Comparison of ENCODE assay signal across 26 cellular contexts in genomic region chr16:89179148-89179484, GRCh38. TPM values are rescaled to one million over a fixed set of nuclear protein-coding genes. Genes with fewer than 3 reads are reported as not detected.
DNase-seq lines count a peak whose midpoint lies in the region; ATAC-seq, FAIRE-seq and TF ChIP-seq lines count a peak whose summit lies in the region.
"Had no signal": no experiment of that assay in that cellular context is flagged by ENCODE, and none has a peak within 500 bp of the region (broad histone marks: within the 10 kb centered on the region; RNA-seq: fewer than 3 reads in every experiment).

No MANE protein-coding gene starts in this region.

- TF ChIP-seq POLR2A in HepG2 (IDR thresholded peaks at IDR 0.05; ENCODE audit: insufficient read depth in 1 of 2, low read depth in 2 of 2, low read length in 2 of 2) (no peak), right lobe of liver (IDR thresholded peaks at IDR 0.05) (no peak)

- BruUV-seq in HepG2 (replicated peaks; lab: Mats Ljungman, UMichigan): no TSS peak

- H3K14ac ChIP-seq in neuronal stem cell (ENCODE audit: low read length): peak overlapping the region; percentile 56

- H3K4me2 ChIP-seq in HepG2 (ENCODE audit: low read depth, low read length) (no peak overlapping the region), neuronal stem cell (ENCODE audit: insufficient read depth, low read length, poor library complexity, severe bottlenecking) (no peak overlapping the region)

- peak overlapping the region; percentile 64 for H3K18ac ChIP-seq in neuronal stem cell (ENCODE audit: low read length)

- peak overlapping the region; percentile 26 for H2BK15ac ChIP-seq in neuronal stem cell (ENCODE audit: low read length)

- H3K27ac ChIP-seq in HepG2 (ENCODE audit: extremely low read length, insufficient read depth, low read length): no peak overlapping the region
- no peak overlapping the region for H3K27ac ChIP-seq in right lobe of liver
- no peak overlapping the region for H3K27ac ChIP-seq in HEK293 (ENCODE audit: extremely low read depth, low read depth, low read length)
- H3K27ac ChIP-seq in neuronal stem cell (replicated peaks; ENCODE audit: low read length): no peak overlapping the region
- H3K27ac ChIP-seq: BLaER1 treated with 17β-estradiol and CSF1 and Interleukin-3, amounts not matched to agents 10 nM and 100 nM; C4-2B had no signal

- H3K4ac ChIP-seq in neuronal stem cell (ENCODE audit: low read length): no peak overlapping the region

- no peak for TF ChIP-seq CTCF in HepG2 (CRISPR knock-in tag; IDR thresholded peaks at IDR 0.05)
- no peak for TF ChIP-seq CTCF in right lobe of liver (IDR thresholded peaks at IDR 0.05)
- no peak for TF ChIP-seq CTCF in HEK293 (tag by site-specific recombination; IDR thresholded peaks at IDR 0.05)

- H2AK5ac ChIP-seq in neuronal stem cell (ENCODE audit: low read depth, low read length): peak overlapping the region; percentile 75

- TF ChIP-seq RAD21 in HepG2 (CRISPR knock-in tag; IDR thresholded peaks at IDR 0.05): no peak

- CTCF ChIA-PET in HepG2 (lab: Yijun Ruan, JAX; ENCODE audit: low intra/inter-chr PET ratio, low total read pairs): no interaction called here
- CTCF ChIA-PET in HEK293 (lab: Yijun Ruan, JAX): no interaction called here

- FAIRE-seq in HepG2 (lab: Jason Lieb, UNC): no peak
- FAIRE-seq: A204.1, GM12878, GM12892, GM18507 had no signal

- no peak overlapping the region for H2BK5ac ChIP-seq in neuronal stem cell (ENCODE audit: low read length)

- no peak for TF ChIP-seq EP300 in HepG2 (IDR thresholded peaks at IDR 0.05; ENCODE audit: low read depth in 2 of 2, low read length in 2 of 2)
- no peak for TF ChIP-seq EP300 in HepG2 (CRISPR knock-in tag; IDR thresholded peaks at IDR 0.05; ENCODE audit: borderline replicate concordance)

- H3K9ac ChIP-seq in HepG2 (ENCODE audit: insufficient read depth, low read depth, low read length) (no peak overlapping the region), neuronal stem cell (ENCODE audit: low read depth, low read length, poor library complexity) (no peak overlapping the region)
- H3K9ac ChIP-seq: BLaER1 treated with 17β-estradiol and CSF1 and Interleukin-3, amounts not matched to agents 10 nM and 100 nM had no signal

- no peak overlapping the region for H4K91ac ChIP-seq in neuronal stem cell (ENCODE audit: low read depth, low read length, poor library complexity)

- peak overlapping the region; percentile 65 for H4K8ac ChIP-seq in neuronal stem cell (ENCODE audit: low read depth, low read length)

- no peak overlapping the region for H3K4me3 ChIP-seq in HepG2 (replicated peaks in 1 of 3; ENCODE audit: insufficient read depth in 1 of 3, low read depth in 2 of 3, low read length in 3 of 3)
- H3K4me3 ChIP-seq in right lobe of liver: no peak overlapping the region
- no peak overlapping the region for H3K4me3 ChIP-seq in HEK293 (ENCODE audit: low read depth, low read length)
- no peak overlapping the region for H3K4me3 ChIP-seq in neuronal stem cell (ENCODE audit: low read length in 2 of 2)
- H3K4me3 ChIP-seq: BLaER1 treated with 17β-estradiol and CSF1 and Interleukin-3, amounts not matched to agents 10 nM and 100 nM; GM12878 had no signal

- no peak overlapping the region for H2AFZ ChIP-seq in HepG2 (ENCODE audit: low read length)
- H2AFZ ChIP-seq in neuronal stem cell (ENCODE audit: low read length): no peak overlapping the region

- in situ Hi-C loops in HepG2 (cut with HindIII; ENCODE audit: extremely low pct_ligation_motif_present, low pct_unique_long_range_greater_than_20kb): no loop called here

- no peak for DNase-seq in HepG2 (ENCODE audit: low spot score)
- no peak for DNase-seq in right lobe of liver
- peak; percentile 0 for DNase-seq in cerebellar cortex (ENCODE audit: low spot score)
- no peak for DNase-seq in neuronal stem cell (ENCODE audit: low spot score)
- no peak for DNase-seq in H4 (ENCODE audit: low spot score)
- DNase-seq in activated T-cell treated with anti-CD3 and anti-CD28 coated beads, Interleukin-2, amount 50 U/mL, for 48 hours: no peak
- DNase-seq: 8988T; ACHN; BE2C; CD4-positive, alpha-beta T cell; CD8-positive, alpha-beta T cell; DMS 273 treated with DMSO at 0.1 percent for 48 hours; DMS153; DMS79; DND-41; EL; GDM1 had no signal

- POLR2A ChIA-PET in HepG2 (lab: Yijun Ruan, JAX) (no interaction called here), HEK293 (lab: Yijun Ruan, JAX) (no interaction called here)

- no peaks in the 10 kb centered on the region for H3K79me1 ChIP-seq in neuronal stem cell (ENCODE audit: low read depth, low read length)

- peak overlapping the region; percentile 73 for H2BK12ac ChIP-seq in neuronal stem cell (ENCODE audit: low read length)

- H3K9me3 ChIP-seq in HepG2 (ENCODE audit: low read length) (no peaks in the 10 kb centered on the region), right lobe of liver (no peaks in the 10 kb centered on the region), HEK293 (ENCODE audit: control insufficient read depth, insufficient read depth, low read depth, low read length) (no peaks in the 10 kb centered on the region), neuronal stem cell (replicated peaks in 1 of 2; ENCODE audit: control insufficient read depth in 2 of 2, insufficient read depth in 1 of 2, low read depth in 1 of 2, low read length in 2 of 2) (no peaks in the 10 kb centered on the region)
- H3K9me3 ChIP-seq: BE2C; BLaER1 treated with 17β-estradiol and CSF1 and Interleukin-3, amounts not matched to agents 10 nM and 100 nM had no signal

- no peak for ATAC-seq in HepG2
- ATAC-seq in right lobe of liver: no peak
- no peak for ATAC-seq in GM21360 (IDR thresholded peaks at IDR 0.05; ENCODE audit: unreplicated experiment)
- ATAC-seq: CD8-positive, alpha-beta T cell; GM12878 had no signal

- 33% methylated on average over 13 of the region's 19 CpGs for WGBS in HepG2 (ENCODE audit: low lambda C conversion rate)
- WGBS in right lobe of liver (ENCODE audit: insufficient coverage, low coverage, low lambda C conversion rate, missing lambda C conversion rate): no CpG with 5 or more reads among the region's 19 CpGs
- WGBS in neuronal stem cell (ENCODE audit: extremely low coverage in 2 of 2, insufficient read length in 2 of 2, insufficient replicate concordance in 1 of 2), 2 donors: no CpG with 5 or more reads among the region's 19 CpGs

- no peaks in the 10 kb centered on the region for H3K79me2 ChIP-seq in HepG2 (ENCODE audit: insufficient read depth, low read length)

- H4K20me1 ChIP-seq in HepG2 (ENCODE audit: insufficient read depth, low read length): peaks cover 4% of the 10 kb centered on the region; the same call in 1 of the 2 replicates

- H3K27me3 ChIP-seq in HepG2 (ENCODE audit: control insufficient read depth in 1 of 2, insufficient read depth in 2 of 2, low read length in 2 of 2) (peaks cover 57 to 83% of the 10 kb centered on the region in 2 experiments), right lobe of liver (no peaks in the 10 kb centered on the region), neuronal stem cell (ENCODE audit: control insufficient read depth in 3 of 3, insufficient read depth in 3 of 3, low read depth in 1 of 3, low read length in 3 of 3) (peaks cover 0 to 54% (median 5%) of the 10 kb centered on the region in 3 experiments)

- intact Hi-C loops in HepG2 (cut with micrococcal nuclease; ENCODE audit: unreplicated experiment): no loop called here
- intact Hi-C loops in right lobe of liver (cut with DNase I): no loop called here

- peak overlapping the region; percentile 47 for H2BK120ac ChIP-seq in neuronal stem cell (ENCODE audit: low read depth, low read length)

- H3K36me3 ChIP-seq in HepG2 (replicated peaks in 1 of 2; ENCODE audit: control insufficient read depth in 1 of 2, insufficient read depth in 2 of 2, low read length in 2 of 2): no peaks in the 10 kb centered on the region
- H3K36me3 ChIP-seq in right lobe of liver: no peaks in the 10 kb centered on the region
- no peaks in the 10 kb centered on the region for H3K36me3 ChIP-seq in HEK293 (ENCODE audit: control insufficient read depth in 2 of 2, insufficient read depth in 1 of 2, low read length in 2 of 2)
- no peaks in the 10 kb centered on the region for H3K36me3 ChIP-seq in neuronal stem cell (replicated peaks in 1 of 2; ENCODE audit: control insufficient read depth in 2 of 2, insufficient read depth in 2 of 2, low read length in 2 of 2)
- H3K36me3 ChIP-seq: BE2C; BLaER1 treated with 17β-estradiol and CSF1 and Interleukin-3, amounts not matched to agents 10 nM and 100 nM had no signal

- no peak overlapping the region for H3K23ac ChIP-seq in neuronal stem cell (ENCODE audit: low read depth, low read length, poor library complexity)

- H3K4me1 ChIP-seq in HepG2 (ENCODE audit: insufficient read depth, low read length): peaks cover 32% of the 10 kb centered on the region
- no peaks in the 10 kb centered on the region for H3K4me1 ChIP-seq in right lobe of liver
- no peaks in the 10 kb centered on the region for H3K4me1 ChIP-seq in HEK293 (ENCODE audit: control insufficient read depth, insufficient read depth, low read length)
- H3K4me1 ChIP-seq in neuronal stem cell (ENCODE audit: control insufficient read depth in 2 of 2, insufficient read depth in 1 of 2, low read depth in 1 of 2, low read length in 2 of 2): peaks cover 0 to 2% of the 10 kb centered on the region in 2 donors
- H3K4me1 ChIP-seq: BE2C had no signal

RNA-seq across cellular contexts. Expression of gene CDH15, which starts 7.6 kb away (rescaled TPM):
- total RNA-seq in HepG2 (2016; rRNA removed; fragmentation: Illumina TruSeq; extraction: Trizol): 1.4 and 2.2 TPM in 2 replicates
- total RNA-seq in HepG2 (2016; cell fraction: cytosol; rRNA removed; fragmentation: Illumina TruSeq; extraction: Trizol; ENCODE audit: low read depth): 2.8 and 2.9 TPM in 2 replicates
- 1.4 and 2.2 TPM in 2 replicates for total RNA-seq in HepG2 (2016; cell fraction: insoluble cytoplasmic fraction; rRNA removed; fragmentation: Illumina TruSeq; extraction: Trizol)
- total RNA-seq in HepG2 (2016; cell fraction: membrane; rRNA removed; fragmentation: Illumina TruSeq; extraction: Trizol): 3.6 and 3.7 TPM in 2 replicates
- total RNA-seq in HepG2 (2016; cell fraction: nucleus; rRNA removed; fragmentation: Illumina TruSeq; extraction: Trizol): 1.6 and 1.8 TPM in 2 replicates
- 0.69 and 0.74 TPM in 2 replicates for polyA plus RNA-seq in HepG2 (2011; rRNA removed)
- 0.37 and 1.2 TPM in 2 replicates for polyA plus RNA-seq in HepG2 (2011; cell fraction: cytosol; rRNA removed)
- polyA plus RNA-seq in HepG2 (2011; cell fraction: nucleus; rRNA removed): 1.6 and 2.1 TPM in 2 replicates
- 0.61 and 0.90 TPM in 2 replicates for polyA plus RNA-seq in HepG2 (2012)
- 3.5 and 3.8 TPM in 2 replicates for polyA plus RNA-seq in HepG2 (2016; cell fraction: cytosol; fragmentation: Illumina TruSeq; extraction: Trizol; ENCODE audit: low read depth)
- 1.7 and 2.3 TPM in 2 replicates for polyA plus RNA-seq in HepG2 (2016; cell fraction: insoluble cytoplasmic fraction; fragmentation: Illumina TruSeq; extraction: Trizol; ENCODE audit: low read depth)
- polyA plus RNA-seq in HepG2 (2016; cell fraction: membrane; fragmentation: Illumina TruSeq; extraction: Trizol; ENCODE audit: low read depth): 3.3 and 4.1 TPM in 2 replicates
- 3.3 and 3.4 TPM in 2 replicates for polyA plus RNA-seq in HepG2 (2016; cell fraction: nucleus; fragmentation: Illumina TruSeq; extraction: Trizol; ENCODE audit: insufficient read depth, low read depth)
- polyA minus RNA-seq in HepG2 (2011; rRNA and poly(A)+ RNA removed; ENCODE audit: low replicate concordance): 0.62 TPM in 1 of 2 replicates, not detected in the other
- 0.40 and 0.62 TPM in 2 replicates for polyA minus RNA-seq in HepG2 (2011; cell fraction: cytosol; rRNA and poly(A)+ RNA removed)
- polyA minus RNA-seq in HepG2 (2011; cell fraction: nucleus; rRNA and poly(A)+ RNA removed): 0.39 TPM in 1 of 2 replicates, not detected in the other
- total RNA-seq in right lobe of liver: 1 to 10 TPM in 1 of 6 experiments, under 1 TPM in 4, not detected in 1; 0.12 to 3.3 (median 0.15) TPM
- polyA plus RNA-seq in neuronal stem cell (2013, experiment 1 of 2): 0.03 TPM
- polyA plus RNA-seq in neuronal stem cell (2013, experiment 2 of 2): 0.03 TPM
- 0.17 TPM in 1 of 2 replicates, not detected in the other for total RNA-seq in H4 (2014; rRNA removed; shearing (Covaris generic))
- total RNA-seq: CD4-positive, alpha-beta T cell; Daoy had no signal

RNA-seq across cellular contexts. Expression of gene SLC22A31, which starts 21.2 kb away (rescaled TPM):
- 20.6 and 83.3 TPM in 2 replicates for total RNA-seq in HepG2 (2016; rRNA removed; fragmentation: Illumina TruSeq; extraction: Trizol)
- total RNA-seq in HepG2 (2016; cell fraction: cytosol; rRNA removed; fragmentation: Illumina TruSeq; extraction: Trizol; ENCODE audit: low read depth): 22.4 and 22.9 TPM in 2 replicates
- 17.9 and 83.9 TPM in 2 replicates for total RNA-seq in HepG2 (2016; cell fraction: insoluble cytoplasmic fraction; rRNA removed; fragmentation: Illumina TruSeq; extraction: Trizol)
- 38.1 and 39.2 TPM in 2 replicates for total RNA-seq in HepG2 (2016; cell fraction: membrane; rRNA removed; fragmentation: Illumina TruSeq; extraction: Trizol)
- total RNA-seq in HepG2 (2016; cell fraction: nucleus; rRNA removed; fragmentation: Illumina TruSeq; extraction: Trizol): 88.9 and 114 TPM in 2 replicates
- polyA plus RNA-seq in HepG2 (2011; rRNA removed): 67.3 and 98.2 TPM in 2 replicates
- polyA plus RNA-seq in HepG2 (2011; cell fraction: cytosol; rRNA removed): 27.2 and 52.1 TPM in 2 replicates
- polyA plus RNA-seq in HepG2 (2011; cell fraction: nucleus; rRNA removed): 1,312 and 1,533 TPM in 2 replicates
- 45.8 and 48.2 TPM in 2 replicates for polyA plus RNA-seq in HepG2 (2012)
- 27.4 and 28.3 TPM in 2 replicates for polyA plus RNA-seq in HepG2 (2016; cell fraction: cytosol; fragmentation: Illumina TruSeq; extraction: Trizol; ENCODE audit: low read depth)
- polyA plus RNA-seq in HepG2 (2016; cell fraction: insoluble cytoplasmic fraction; fragmentation: Illumina TruSeq; extraction: Trizol; ENCODE audit: low read depth): 23.8 and 26.1 TPM in 2 replicates
- 29.3 and 31.7 TPM in 2 replicates for polyA plus RNA-seq in HepG2 (2016; cell fraction: membrane; fragmentation: Illumina TruSeq; extraction: Trizol; ENCODE audit: low read depth)
- 322 and 325 TPM in 2 replicates for polyA plus RNA-seq in HepG2 (2016; cell fraction: nucleus; fragmentation: Illumina TruSeq; extraction: Trizol; ENCODE audit: insufficient read depth, low read depth)
- polyA minus RNA-seq in HepG2 (2011; rRNA and poly(A)+ RNA removed; ENCODE audit: low replicate concordance): 51.6 TPM in 1 of 2 replicates, not detected in the other
- polyA minus RNA-seq in HepG2 (2011; cell fraction: cytosol; rRNA and poly(A)+ RNA removed): 17.1 and 21.0 TPM in 2 replicates
- 89.4 and 90.8 TPM in 2 replicates for polyA minus RNA-seq in HepG2 (2011; cell fraction: nucleus; rRNA and poly(A)+ RNA removed)
- total RNA-seq in right lobe of liver: 10 to 100 TPM in 2 of 6 experiments, 1 to 10 TPM in 1, under 1 TPM in 1, not detected in 2; 0.19 to 19.3 (median 6.8) TPM
- 0.67 TPM for polyA plus RNA-seq in neuronal stem cell (2013, experiment 1 of 2)
- polyA plus RNA-seq in neuronal stem cell (2013, experiment 2 of 2): 0.97 TPM
- not detected in 2 replicates for total RNA-seq in H4 (2014; rRNA removed; shearing (Covaris generic))
- total RNA-seq: Daoy, GM12878 had no signal

RNA-seq across cellular contexts. Expression of gene ZNF778, which starts 38.4 kb away (rescaled TPM):
- total RNA-seq in HepG2 (2016; rRNA removed; fragmentation: Illumina TruSeq; extraction: Trizol) (7.2 and 9.3 TPM in 2 replicates), right lobe of liver (10 to 100 TPM in 1 of 6 experiments, 1 to 10 TPM in 5; 2.3 to 11.2 (median 3.1) TPM)
- total RNA-seq in HepG2 (2016; cell fraction: cytosol; rRNA removed; fragmentation: Illumina TruSeq; extraction: Trizol; ENCODE audit: low read depth): 1.7 and 2.6 TPM in 2 replicates
- 6.1 and 8.3 TPM in 2 replicates for total RNA-seq in HepG2 (2016; cell fraction: insoluble cytoplasmic fraction; rRNA removed; fragmentation: Illumina TruSeq; extraction: Trizol)
- total RNA-seq in HepG2 (2016; cell fraction: membrane; rRNA removed; fragmentation: Illumina TruSeq; extraction: Trizol): 2.7 and 3.9 TPM in 2 replicates
- 8.7 and 10.5 TPM in 2 replicates for total RNA-seq in HepG2 (2016; cell fraction: nucleus; rRNA removed; fragmentation: Illumina TruSeq; extraction: Trizol)
- polyA plus RNA-seq in HepG2 (2011; rRNA removed): 3.8 and 6.1 TPM in 2 replicates
- polyA plus RNA-seq in HepG2 (2011; cell fraction: cytosol; rRNA removed): 1.8 and 2.1 TPM in 2 replicates
- 6.6 and 11.3 TPM in 2 replicates for polyA plus RNA-seq in HepG2 (2011; cell fraction: nucleus; rRNA removed)
- polyA plus RNA-seq in HepG2 (2012): 2.4 and 3.0 TPM in 2 replicates
- 0.79 and 0.83 TPM in 2 replicates for polyA plus RNA-seq in HepG2 (2016; cell fraction: cytosol; fragmentation: Illumina TruSeq; extraction: Trizol; ENCODE audit: low read depth)
- polyA plus RNA-seq in HepG2 (2016; cell fraction: insoluble cytoplasmic fraction; fragmentation: Illumina TruSeq; extraction: Trizol; ENCODE audit: low read depth): 4.6 and 6.1 TPM in 2 replicates
- 0.61 and 1.7 TPM in 2 replicates for polyA plus RNA-seq in HepG2 (2016; cell fraction: membrane; fragmentation: Illumina TruSeq; extraction: Trizol; ENCODE audit: low read depth)
- polyA plus RNA-seq in HepG2 (2016; cell fraction: nucleus; fragmentation: Illumina TruSeq; extraction: Trizol; ENCODE audit: insufficient read depth, low read depth): 11.3 and 22.5 TPM in 2 replicates
- polyA minus RNA-seq in HepG2 (2011; rRNA and poly(A)+ RNA removed; ENCODE audit: low replicate concordance): 6.4 and 9.2 TPM in 2 replicates
- polyA minus RNA-seq in HepG2 (2011; cell fraction: cytosol; rRNA and poly(A)+ RNA removed): 4.0 and 6.1 TPM in 2 replicates
- 15.2 and 17.3 TPM in 2 replicates for polyA minus RNA-seq in HepG2 (2011; cell fraction: nucleus; rRNA and poly(A)+ RNA removed)
- polyA plus RNA-seq in neuronal stem cell (2013, experiment 1 of 2): 7.7 TPM
- 8.7 TPM for polyA plus RNA-seq in neuronal stem cell (2013, experiment 2 of 2)
- 2.6 and 11.0 TPM in 2 replicates for total RNA-seq in H4 (2014; rRNA removed; shearing (Covaris generic))
